In genomic region chr9:32550609-32551490, GRCh38 we compare ENCODE assay signal across 8 cellular contexts. TPM values are rescaled to one million over a fixed set of nuclear protein-coding genes. Genes with fewer than 3 reads are reported as not detected.
A peak's percentile ranks its signal among the peaks of the same experiment; 100 is the strongest.
DNase-seq lines count a peak whose midpoint lies in the region; ATAC-seq and TF ChIP-seq lines count a peak whose summit lies in the region.

No MANE protein-coding gene starts in this region.

- WGBS in adipose tissue, 3 donors: 0% methylated on average over 75 of the region's 75 CpGs
- WGBS in heart left ventricle, 4 donors: 0 to 1% (median 0%) methylated on average over 24 to 75 of the region's 75 CpGs
- WGBS in upper lobe of left lung, 2 donors: 0% methylated on average over 22 to 28 of the region's 75 CpGs

- intact Hi-C loops in heart left ventricle (cut with DNase I): loop anchor here in 3 of 10 donors (1.0 to 5.0 kb wide), 3 partner anchors 24 to 164 kb away; partner anchors contain the start of gene RIGI (in 3 of the 3)
- intact Hi-C loops in posterior cingulate gyrus (cut with DNase I): loop anchor here (2.0 to 10.0 kb wide), 2 partner anchors 24 to 166 kb away; partner anchors contain the start of genes ACO1 and RIGI

- TF ChIP-seq POLR2A in heart left ventricle (IDR thresholded peaks at IDR 0.05) (peak in 1 of 2 donors; percentile 40), upper lobe of left lung (IDR thresholded peaks at IDR 0.05) (peak in 2 of 4 donors; percentile 53 to 62)

- TF ChIP-seq CTCF in GM12875 (IDR thresholded peaks at IDR 0.05; ENCODE audit: borderline replicate concordance, insufficient read depth, low read depth, low read length): no peak
- TF ChIP-seq CTCF in heart left ventricle (IDR thresholded peaks at IDR 0.05): peak in 2 of 12 donors; percentile 13 to 40
- no peak for TF ChIP-seq CTCF in upper lobe of left lung (IDR thresholded peaks at IDR 0.05)

- TF ChIP-seq EP300 in upper lobe of left lung (IDR thresholded peaks at IDR 0.05): no peak

- peak overlapping the region; percentile 90 for H3K4me3 ChIP-seq in GM12875 (ENCODE audit: low read depth, low read length)
- H3K4me3 ChIP-seq in heart left ventricle: peak overlapping the region; percentile 54 to 87 (median 76)
- peak overlapping the region; percentile 59 to 81 (median 74) for H3K4me3 ChIP-seq in upper lobe of left lung

- peak overlapping the region; percentile 79 for H3K27ac ChIP-seq in adipose tissue (ENCODE audit: low read depth, low read length)
- H3K27ac ChIP-seq in heart left ventricle: peak overlapping the region; percentile 64 to 99 (median 96)
- peak overlapping the region; percentile 91 to 98 (median 94) for H3K27ac ChIP-seq in upper lobe of left lung

- H3K4me1 ChIP-seq in heart left ventricle: peaks cover 0 to 38% (median 18%) of the 10 kb centered on the region in 12 donors
- H3K4me1 ChIP-seq in upper lobe of left lung: peaks cover 17 to 29% (median 22%) of the 10 kb centered on the region in 4 donors

- no peaks in the 10 kb centered on the region for H3K27me3 ChIP-seq in heart left ventricle
- H3K27me3 ChIP-seq in upper lobe of left lung: no peaks in the 10 kb centered on the region

- DNase-seq in NCI-H1417 treated with DMSO at 0.1 percent for 48 hours (lab: John Stamatoyannopoulos, UW) (peak; percentile 53), SW 1271 (lab: John Stamatoyannopoulos, UW) (peak; percentile 40 to 86), heart left ventricle (peak; percentile 93 to 97 (median 95)), posterior cingulate gyrus (peak; percentile 91 to 99 (median 94)), upper lobe of left lung (peak; percentile 95 to 97)

- no peaks in the 10 kb centered on the region for H3K9me3 ChIP-seq in heart left ventricle
- no peaks in the 10 kb centered on the region for H3K9me3 ChIP-seq in upper lobe of left lung

- ATAC-seq in HG02798 (IDR thresholded peaks at IDR 0.05; ENCODE audit: poor library complexity, unreplicated experiment) (peak; percentile 70), heart left ventricle (peak; percentile 80 to 89 (median 88)), upper lobe of left lung (ENCODE audit: low FRiP score in 2 of 2) (peak; percentile 91 to 94)

- H3K36me3 ChIP-seq in heart left ventricle: peaks cover 0 to 17% (median 0%) of the 10 kb centered on the region in 9 donors
- H3K36me3 ChIP-seq in upper lobe of left lung: no peaks in the 10 kb centered on the region

RNA-seq across cellular contexts. Expression of gene SMIM27, which starts 1.3 kb away (rescaled TPM):
- polyA plus RNA-seq in adipose tissue: 10 to 100 TPM in 1 of 3 donors, 1 to 10 TPM in 2; 3.6 to 14.4 (median 5.5) TPM
- 10 to 100 TPM in 7 of 9 donors, 1 to 10 TPM in 2; 4.1 to 26.5 (median 15.1) TPM for total RNA-seq in heart left ventricle
- polyA plus RNA-seq in heart left ventricle: 1 to 10 TPM; 4.8 TPM
- 10 to 100 TPM in 1 of 6 donors, 1 to 10 TPM in 5; 2.1 to 14.4 (median 5.5) TPM for total RNA-seq in upper lobe of left lung

RNA-seq across cellular contexts. Expression of gene TOPORS, which starts 1.5 kb away (rescaled TPM):
- polyA plus RNA-seq in adipose tissue (1 to 10 TPM; 3.2 to 7.5 (median 7.1) TPM), heart left ventricle (1 to 10 TPM; 4.1 to 7.8 TPM)
- total RNA-seq in heart left ventricle (10 to 100 TPM in 5 of 9 donors, 1 to 10 TPM in 4; 7.5 to 11.1 (median 10.5) TPM), upper lobe of left lung (10 to 100 TPM; 11.2 to 25.7 (median 14.2) TPM)

RNA-seq across cellular contexts. Expression of gene NDUFB6, which starts 22.1 kb away (rescaled TPM):
- polyA plus RNA-seq in adipose tissue: 10 to 100 TPM; 18.8 to 48.7 (median 44.7) TPM
- total RNA-seq in heart left ventricle: 100 to 1,000 TPM in 7 of 9 donors, 10 to 100 TPM in 2; 74.6 to 209 (median 125) TPM
- polyA plus RNA-seq in heart left ventricle: 100 to 1,000 TPM in 1 of 2 donors, 10 to 100 TPM in 1; 89.2 to 149 TPM
- total RNA-seq in upper lobe of left lung: 10 to 100 TPM in 5 of 6 donors, 1 to 10 TPM in 1; 3.1 to 46.9 (median 25.9) TPM

RNA-seq across cellular contexts. Expression of gene RIGI, which starts 24.9 kb away (rescaled TPM):
- polyA plus RNA-seq in adipose tissue (1 to 10 TPM; 2.9 to 3.7 (median 3.1) TPM), heart left ventricle (1 to 10 TPM; 1.8 to 1.9 TPM)
- total RNA-seq in heart left ventricle (10 to 100 TPM in 1 of 9 donors, 1 to 10 TPM in 8; 2.0 to 18.5 (median 4.4) TPM), upper lobe of left lung (10 to 100 TPM in 5 of 6 donors, 1 to 10 TPM in 1; 7.8 to 24.1 (median 15.3) TPM)

Comparison
In these comparisons a context has a peak if more than half of its experiments do, and no peak if none do; other contexts are left out.
1. Peak in every context shown above with its lines: DNase-seq, ATAC-seq, H3K4me3 ChIP-seq and H3K27ac ChIP-seq.